8 cellular contexts compared by ENCODE assay signal in the genomic region with DNA sequence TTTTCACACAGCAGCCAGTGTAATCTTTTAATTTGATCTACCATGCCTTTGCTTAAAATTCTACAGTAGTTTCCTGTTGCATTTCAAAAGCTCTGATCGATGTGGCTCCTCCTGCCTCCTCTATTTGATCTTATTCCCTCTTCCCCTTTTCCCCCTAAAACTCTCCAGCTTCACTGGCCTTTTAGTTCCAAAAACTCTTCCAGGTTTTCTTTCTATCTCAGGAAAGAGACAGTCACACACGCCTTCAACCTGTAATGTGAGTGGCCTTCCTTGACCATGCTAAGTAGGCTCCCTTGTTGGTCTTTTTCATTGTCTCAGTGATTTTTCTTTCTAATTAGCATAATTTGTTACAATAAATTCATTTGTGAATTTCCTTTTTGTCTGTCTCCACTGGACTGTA. TPM values are rescaled to one million over a fixed set of nuclear protein-coding genes. Genes with fewer than 3 reads are reported as not detected.
DNase-seq lines count a peak whose midpoint lies in the region; ATAC-seq and TF ChIP-seq lines count a peak whose summit lies in the region.

No MANE protein-coding gene starts in this region.

- no peak for ATAC-seq in activated CD8-positive, alpha-beta T cell treated with anti-CD3 and anti-CD28 coated beads for 36 hours

- POLR2A ChIA-PET in activated CD8-positive, alpha-beta T cell treated with anti-CD3 and anti-CD28 coated beads for 36 hours (lab: Charles Lee) = no interaction called here

- intact Hi-C loops in activated CD8-positive, alpha-beta T cell treated with anti-CD3 and anti-CD28 coated beads for 36 hours (cut with micrococcal nuclease) = no loop called here

- no peak overlapping the region for H3K27ac Mint-ChIP-seq in activated naive CD4-positive, alpha-beta T cell treated with anti-CD3 and anti-CD28 coated beads, Interleukin-2, amount 10 ng/mL, durations not matched to agents 7 days and 5 days
- H3K27ac Mint-ChIP-seq in activated CD8-positive, alpha-beta T cell treated with anti-CD3 and anti-CD28 coated beads for 36 hours = no peak overlapping the region
- H3K27ac Mint-ChIP-seq in type B pancreatic cell = peak overlapping the region; percentile 82

- H3K36me3 Mint-ChIP-seq in activated naive CD4-positive, alpha-beta T cell treated with anti-CD3 and anti-CD28 coated beads, Interleukin-2, amount 10 ng/mL, durations not matched to agents 7 days and 5 days = no peaks in the 10 kb centered on the region
- H3K36me3 Mint-ChIP-seq in activated CD8-positive, alpha-beta T cell treated with anti-CD3 and anti-CD28 coated beads for 36 hours (ENCODE audit: low read depth) = no peaks in the 10 kb centered on the region
- H3K36me3 Mint-ChIP-seq in type B pancreatic cell = no peaks in the 10 kb centered on the region

- H3K4me3 Mint-ChIP-seq in activated naive CD4-positive, alpha-beta T cell treated with anti-CD3 and anti-CD28 coated beads, Interleukin-2, amount 10 ng/mL, durations not matched to agents 7 days and 5 days = peak overlapping the region; percentile 76
- H3K4me3 Mint-ChIP-seq in activated CD8-positive, alpha-beta T cell treated with anti-CD3 and anti-CD28 coated beads for 36 hours = peak overlapping the region; percentile 76
- H3K4me3 Mint-ChIP-seq in type B pancreatic cell = peak overlapping the region; percentile 93

- DNase-seq in activated naive CD4-positive, alpha-beta T cell treated with anti-CD3 and anti-CD28 coated beads, Interleukin-2, amount 10 ng/mL, durations not matched to agents 7 days and 5 days = no peak
- DNase-seq in activated naive CD4-positive, alpha-beta T cell (lab: John Stamatoyannopoulos, UW) = no peak
- DNase-seq in activated CD8-positive, alpha-beta T cell treated with anti-CD3 and anti-CD28 coated beads for 36 hours = no peak
- no peak for DNase-seq in kidney epithelial cell (ENCODE audit: low read depth)
- DNase-seq in type B pancreatic cell (ENCODE audit: extremely low spot score, unreplicated experiment) = no peak
- no peak for DNase-seq in 8988T
- no peak for DNase-seq in stimulated activated CD4-positive, alpha-beta T cell treated with anti-CD3 and anti-CD28 coated beads, Interleukin-4, amount 100 ng/mL, for 24 hours
- DNase-seq in NCI-H345 treated with DMSO at 0.1 percent for 48 hours (lab: John Stamatoyannopoulos, UW; ENCODE audit: unreplicated experiment) = no peak

- CTCF ChIA-PET in activated naive CD4-positive, alpha-beta T cell treated with anti-CD3 and anti-CD28 coated beads, Interleukin-2, amount 10 ng/mL, durations not matched to agents 7 days and 5 days (lab: Charles Lee) = no interaction called here
- CTCF ChIA-PET in activated CD8-positive, alpha-beta T cell treated with anti-CD3 and anti-CD28 coated beads for 36 hours (lab: Charles Lee) = no interaction called here

- H3K4me3 ChIP-seq in kidney epithelial cell (ENCODE audit: low read depth, low read length) = peak overlapping the region; percentile 59

- H3K36me3 ChIP-seq in kidney epithelial cell (ENCODE audit: control insufficient read depth, insufficient read depth, low read length) = no peaks in the 10 kb centered on the region

- H3K27me3 ChIP-seq in kidney epithelial cell (ENCODE audit: control insufficient read depth, insufficient read depth, low read length) = no peaks in the 10 kb centered on the region

- peaks cover 23% of the 10 kb centered on the region for H3K27me3 Mint-ChIP-seq in activated naive CD4-positive, alpha-beta T cell treated with anti-CD3 and anti-CD28 coated beads, Interleukin-2, amount 10 ng/mL, durations not matched to agents 7 days and 5 days
- H3K27me3 Mint-ChIP-seq in activated CD8-positive, alpha-beta T cell treated with anti-CD3 and anti-CD28 coated beads for 36 hours = peaks cover 29% of the 10 kb centered on the region
- H3K27me3 Mint-ChIP-seq in type B pancreatic cell = no peaks in the 10 kb centered on the region

- peaks cover 19% of the 10 kb centered on the region for H3K4me1 Mint-ChIP-seq in activated naive CD4-positive, alpha-beta T cell treated with anti-CD3 and anti-CD28 coated beads, Interleukin-2, amount 10 ng/mL, durations not matched to agents 7 days and 5 days
- H3K4me1 Mint-ChIP-seq in activated CD8-positive, alpha-beta T cell treated with anti-CD3 and anti-CD28 coated beads for 36 hours (ENCODE audit: low read depth) = peaks cover 7% of the 10 kb centered on the region
- H3K4me1 Mint-ChIP-seq in type B pancreatic cell (ENCODE audit: unreplicated experiment) = peaks cover 24% of the 10 kb centered on the region

- no peak for TF ChIP-seq CTCF in activated CD8-positive, alpha-beta T cell treated with anti-CD3 and anti-CD28 coated beads for 36 hours (IDR thresholded peaks at IDR 0.05)
- no peak for TF ChIP-seq CTCF in kidney epithelial cell (IDR thresholded peaks at IDR 0.05; ENCODE audit: insufficient read depth, low read length, poor library complexity, severe bottlenecking)
- no peak for TF ChIP-seq CTCF in type B pancreatic cell (conservative IDR thresholded peaks at IDR 0.05)

- H3K9me3 Mint-ChIP-seq in activated naive CD4-positive, alpha-beta T cell treated with anti-CD3 and anti-CD28 coated beads, Interleukin-2, amount 10 ng/mL, durations not matched to agents 7 days and 5 days = no peaks in the 10 kb centered on the region
- H3K9me3 Mint-ChIP-seq in activated CD8-positive, alpha-beta T cell treated with anti-CD3 and anti-CD28 coated beads for 36 hours = peaks cover 2% of the 10 kb centered on the region
- peaks cover 5% of the 10 kb centered on the region for H3K9me3 Mint-ChIP-seq in type B pancreatic cell

RNA-seq across cellular contexts. Expression of a gene that starts 1.0 kb away (rescaled TPM):
- total RNA-seq in activated CD8-positive, alpha-beta T cell treated with anti-CD3 and anti-CD28 coated beads for 36 hours = under 1 TPM; 0.79 to 0.85 TPM
- total RNA-seq in kidney epithelial cell = 5.2 and 8.8 TPM in 2 replicates
- 19.7 and 23.7 TPM in 2 replicates for total RNA-seq in type B pancreatic cell (ENCODE audit: low replicate concordance)
